Comparison of ENCODE assay signal across 16 cellular contexts in genomic region chr1:201939271-201939973, GRCh38. TPM values are rescaled to one million over a fixed set of nuclear protein-coding genes. Genes with fewer than 3 reads are reported as not detected.
A peak's percentile ranks its signal among the peaks of the same experiment; 100 is the strongest.
DNase-seq lines count a peak whose midpoint lies in the region; ATAC-seq and TF ChIP-seq lines count a peak whose summit lies in the region.
"Had no signal": no experiment of that assay in that cellular context is flagged by ENCODE, and none has a peak within 500 bp of the region (broad histone marks: within the 10 kb centered on the region; RNA-seq: fewer than 3 reads in every experiment).

No MANE protein-coding gene starts in this region.

- intact Hi-C loops in tibial artery (cut with DNase I; ENCODE audit: low total_unique reads) (no loop called here), left lung (cut with DNase I) (no loop called here)

- H3K27ac ChIP-seq in coronary artery (peak overlapping the region; percentile 83 to 86), neuronal stem cell (replicated peaks; ENCODE audit: low read length) (no peak overlapping the region), tibial artery (peak overlapping the region; percentile 95 to 97), left lung (no peak overlapping the region)
- H3K27ac ChIP-seq: KMS-11 had no signal

- TF ChIP-seq CTCF in coronary artery (IDR thresholded peaks at IDR 0.05) (no peak), tibial artery (IDR thresholded peaks at IDR 0.05) (no peak), left lung (IDR thresholded peaks at IDR 0.05) (no peak)

- peak overlapping the region; percentile 27 for H3K18ac ChIP-seq in neuronal stem cell (ENCODE audit: low read length)

- peaks cover 0 to 21% (median 0%) of the 10 kb centered on the region in 3 experiments for H3K27me3 ChIP-seq in neuronal stem cell (ENCODE audit: control insufficient read depth in 3 of 3, insufficient read depth in 3 of 3, low read depth in 1 of 3, low read length in 3 of 3)
- no peaks in the 10 kb centered on the region for H3K27me3 ChIP-seq in tibial artery
- H3K27me3 ChIP-seq in left lung: peaks cover 0 to 6% of the 10 kb centered on the region in 2 donors

- H2BK12ac ChIP-seq in neuronal stem cell (ENCODE audit: low read length): no peak overlapping the region

- peak overlapping the region; percentile 93 for H3K4me3 ChIP-seq in coronary artery
- H3K4me3 ChIP-seq in neuronal stem cell (ENCODE audit: low read length in 2 of 2): no peak overlapping the region
- H3K4me3 ChIP-seq in tibial artery: peak overlapping the region; percentile 83 to 92
- H3K4me3 ChIP-seq in left lung: no peak overlapping the region
- H3K4me3 ChIP-seq: skin epidermis had no signal

- H3K4me2 ChIP-seq in neuronal stem cell (ENCODE audit: insufficient read depth, low read length, poor library complexity, severe bottlenecking): no peak overlapping the region
- H3K4me2 ChIP-seq: KMS-11 had no signal

- H4K8ac ChIP-seq in neuronal stem cell (ENCODE audit: low read depth, low read length): no peak overlapping the region

- no peaks in the 10 kb centered on the region for H3K79me1 ChIP-seq in neuronal stem cell (ENCODE audit: low read depth, low read length)

- DNase-seq in NCI-H524 treated with DMSO at 0.1 percent for 48 hours (lab: John Stamatoyannopoulos, UW) (peak; percentile 12), coronary artery (ENCODE audit: low spot score) (no peak), neuronal stem cell (ENCODE audit: low spot score) (no peak), tibial artery (no peak), germinal center (ENCODE audit: low spot score) (no peak), amniotic stem cell (lab: John Stamatoyannopoulos, UW) (no peak), left lung (no peak)
- DNase-seq: activated gamma-delta T cell, AML-193, GF-D8, T-helper 17 cell had no signal

- peak overlapping the region; percentile 51 for H2AFZ ChIP-seq in neuronal stem cell (ENCODE audit: low read length)

- peak overlapping the region; percentile 64 for H2AK5ac ChIP-seq in neuronal stem cell (ENCODE audit: low read depth, low read length)

- H2BK5ac ChIP-seq in neuronal stem cell (ENCODE audit: low read length): no peak overlapping the region

- no CpG with 5 or more reads among the region's 8 CpGs for WGBS in neuronal stem cell (ENCODE audit: extremely low coverage in 2 of 2, insufficient read length in 2 of 2, insufficient replicate concordance in 1 of 2), 2 donors

- H3K9ac ChIP-seq in neuronal stem cell (ENCODE audit: low read depth, low read length, poor library complexity): no peak overlapping the region
- H3K9ac ChIP-seq: KMS-11 had no signal

- H3K4ac ChIP-seq in neuronal stem cell (ENCODE audit: low read length): no peak overlapping the region

- H3K4me1 ChIP-seq in neuronal stem cell (ENCODE audit: control insufficient read depth in 2 of 2, insufficient read depth in 1 of 2, low read depth in 1 of 2, low read length in 2 of 2) (peaks cover 8 to 11% of the 10 kb centered on the region in 2 donors), tibial artery (peaks cover 0 to 72% (median 43%) of the 10 kb centered on the region in 4 donors), left lung (peaks cover 0 to 8% of the 10 kb centered on the region in 2 donors)

- H4K91ac ChIP-seq in neuronal stem cell (ENCODE audit: low read depth, low read length, poor library complexity): no peak overlapping the region

- H3K9me3 ChIP-seq in neuronal stem cell (replicated peaks in 1 of 2; ENCODE audit: control insufficient read depth in 2 of 2, insufficient read depth in 1 of 2, low read depth in 1 of 2, low read length in 2 of 2) (no peaks in the 10 kb centered on the region), tibial artery (no peaks in the 10 kb centered on the region), left lung (no peaks in the 10 kb centered on the region)

- no peak overlapping the region for H2BK15ac ChIP-seq in neuronal stem cell (ENCODE audit: low read length)

- no peak overlapping the region for H3K14ac ChIP-seq in neuronal stem cell (ENCODE audit: low read length)

- H2BK120ac ChIP-seq in neuronal stem cell (ENCODE audit: low read depth, low read length): no peak overlapping the region

- no peak overlapping the region for H3K23ac ChIP-seq in neuronal stem cell (ENCODE audit: low read depth, low read length, poor library complexity)

- ATAC-seq in HG02852 (IDR thresholded peaks at IDR 0.05; ENCODE audit: unreplicated experiment): no peak
- no peak for ATAC-seq in left lung
- ATAC-seq: natural killer cell treated with Interleukin-12 subunit alpha and Interleukin-12 subunit beta and Interleukin-15 and Interleukin-18, amount 100 ng/mL, for 72 hours; stimulated activated effector memory CD8-positive, alpha-beta T cell treated with anti-CD3 and anti-CD28 coated beads, Interleukin-12 subunit alpha, Interleukin-12 subunit beta, amount 100 ng/mL, for 72 hours; T-helper 17 cell had no signal

- H3K36me3 ChIP-seq in neuronal stem cell (replicated peaks in 1 of 2; ENCODE audit: control insufficient read depth in 2 of 2, insufficient read depth in 2 of 2, low read length in 2 of 2) (no peaks in the 10 kb centered on the region), tibial artery (peaks cover 40 to 67% (median 47%) of the 10 kb centered on the region in 3 donors), left lung (no peaks in the 10 kb centered on the region)

RNA-seq across cellular contexts. Expression of gene LMOD1, which starts 6.9 kb away (rescaled TPM):
- polyA plus RNA-seq in neuronal stem cell (2013, experiment 1 of 2): 1.2 TPM
- 1.2 TPM for polyA plus RNA-seq in neuronal stem cell (2013, experiment 2 of 2)
- total RNA-seq in left lung: 10 to 100 TPM; 17.9 to 20.8 TPM
- total RNA-seq: natural killer cell treated with Interleukin-12 subunit alpha and Interleukin-12 subunit beta and Interleukin-15 and Interleukin-18, amount 100 ng/mL, for 72 hours; T-helper 17 cell had no signal

RNA-seq across cellular contexts. Expression of gene TIMM17A, which starts 15.9 kb away (rescaled TPM):
- 29.4 TPM for polyA plus RNA-seq in neuronal stem cell (2013, experiment 1 of 2)
- polyA plus RNA-seq in neuronal stem cell (2013, experiment 2 of 2): 29.5 TPM
- 10 to 100 TPM; 42.6 to 56.7 TPM for total RNA-seq in left lung

RNA-seq across cellular contexts. Expression of gene RNPEP, which starts 43.0 kb away (rescaled TPM):
- polyA plus RNA-seq in neuronal stem cell (2013, experiment 1 of 2): 27.2 TPM
- 27.7 TPM for polyA plus RNA-seq in neuronal stem cell (2013, experiment 2 of 2)
- total RNA-seq in left lung: 10 to 100 TPM; 77.9 to 81.2 TPM

RNA-seq across cellular contexts. Expression of gene SHISA4, which starts 50.7 kb away (rescaled TPM):
- 10.6 TPM for polyA plus RNA-seq in neuronal stem cell (2013, experiment 1 of 2)
- 11.6 TPM for polyA plus RNA-seq in neuronal stem cell (2013, experiment 2 of 2)
- 10 to 100 TPM; 12.7 to 26.1 TPM for total RNA-seq in left lung

Comparison
In these comparisons a context has a peak if more than half of its experiments do, and no peak if none do; other contexts are left out.
1. H3K27ac ChIP-seq: peak in coronary artery (2 of 2) and tibial artery (2 of 2); none in neuronal stem cell (single experiment) and left lung (0 of 2).
2. H3K4me3 ChIP-seq: peak in coronary artery (single experiment) and tibial artery (2 of 2); none in neuronal stem cell (0 of 2) and left lung (0 of 2).